Comparison of ENCODE assay signal across 26 cellular contexts in the genomic region with DNA sequence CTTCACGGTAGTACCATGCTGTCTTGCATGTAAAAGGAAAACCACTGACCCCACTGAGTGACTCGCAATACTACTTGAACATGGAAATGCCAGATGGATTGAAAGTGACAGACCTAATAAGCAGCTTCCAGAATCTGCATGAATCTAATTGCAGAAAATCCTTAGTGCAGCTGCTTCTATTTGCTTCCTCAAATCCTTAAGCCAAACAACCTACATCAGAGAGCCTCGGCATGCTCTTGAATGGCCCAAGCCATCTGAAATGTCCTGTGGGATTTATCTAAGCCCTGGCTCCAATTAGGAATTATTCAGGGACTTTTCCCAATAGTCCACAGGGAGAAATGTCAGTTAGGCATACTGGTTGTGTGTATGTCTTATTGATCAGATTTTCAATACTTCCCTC.
"Had no signal": no experiment of that assay in that cellular context is flagged by ENCODE, and none has a peak within 500 bp of the region (broad histone marks: within the 10 kb centered on the region; RNA-seq: fewer than 3 reads in every experiment).

No MANE protein-coding gene starts in this region.

- FAIRE-seq: astrocyte, small intestine, urothelium cell line had no signal

- H3K4me2 ChIP-seq: hepatocyte had no signal

- DNase-seq: activated CD4-positive, alpha-beta T cell treated with anti-CD3 and anti-CD28 coated beads for 1 hour; activated CD8-positive, alpha-beta memory T cell treated with anti-CD3 and anti-CD28 coated beads, Interleukin-2, amount 10 ng/mL, durations not matched to agents 7 days and 5 days; activated CD8-positive, alpha-beta T cell treated with anti-CD3 and anti-CD28 coated beads, Interleukin-2, amount 10 ng/mL, durations not matched to agents 7 days and 5 days; activated effector memory CD4-positive, alpha-beta T cell treated with anti-CD3 and anti-CD28 coated beads, Interleukin-2, amount 50 U/mL, for 16 hours; activated naive CD4-positive, alpha-beta T cell treated with anti-CD3 and anti-CD28 coated beads, Interleukin-2, amount 10 ng/mL, durations not matched to agents 7 days and 5 days; activated naive CD8-positive, alpha-beta T cell treated with anti-CD3 and anti-CD28 coated beads, Interleukin-2, amount 10 ng/mL, durations not matched to agents 7 days and 5 days; central memory CD4-positive, alpha-beta T cell; colonic mucosa; effector memory CD4-positive, alpha-beta T cell; gastrocnemius medialis; islet precursor cell; left ventricle myocardium inferior; nephron progenitor cell; ovary; sigmoid colon; small intestine; stimulated activated CD4-positive, alpha-beta T cell treated with anti-CD3 and anti-CD28 coated beads, Interleukin-4, amount 100 ng/mL, for 24 hours; SW 1271; T-helper 17 cell; T1000; trophoblast cell had no signal

- H3K4me1 ChIP-seq: colonic mucosa, gastrocnemius medialis, left ventricle myocardium inferior, sigmoid colon had no signal

- H3K27me3 ChIP-seq: colonic mucosa, gastrocnemius medialis, hepatocyte, ovary, sigmoid colon had no signal

- H3K36me3 ChIP-seq: colonic mucosa, gastrocnemius medialis, left ventricle myocardium inferior, ovary, sigmoid colon, thoracic aorta had no signal

- H3K4me3 ChIP-seq: colonic mucosa, gastrocnemius medialis, hepatocyte, left ventricle myocardium inferior, lung, ovary, sigmoid colon, thoracic aorta had no signal

- H3K27ac ChIP-seq: colonic mucosa, gastrocnemius medialis, hepatocyte, left ventricle myocardium inferior, ovary, sigmoid colon, thoracic aorta had no signal

- H3K79me2 ChIP-seq: hepatocyte had no signal
